8 cellular contexts compared by ENCODE assay signal in genomic region chr3:94568041-94568440, GRCh38.
"Had no signal": no experiment of that assay in that cellular context is flagged by ENCODE, and none has a peak within 500 bp of the region (broad histone marks: within the 10 kb centered on the region; RNA-seq: fewer than 3 reads in every experiment).

No MANE protein-coding gene starts in this region.

- FAIRE-seq: G401.6, GM12878, GM12891, GM12892, GM18507, GM19239 had no signal

- DNase-seq: GDM1, GF-D8 had no signal

- H3K4me3 ChIP-seq: GM12878 had no signal

- ATAC-seq: GM12878 had no signal
